8 cellular contexts compared by ENCODE assay signal in genomic region chr11:94493443-94494199, GRCh38. TPM values are rescaled to one million over a fixed set of nuclear protein-coding genes. Genes with fewer than 3 reads are reported as not detected.
DNase-seq lines count a peak whose midpoint lies in the region; TF ChIP-seq lines count a peak whose summit lies in the region.

A gene with protein sequence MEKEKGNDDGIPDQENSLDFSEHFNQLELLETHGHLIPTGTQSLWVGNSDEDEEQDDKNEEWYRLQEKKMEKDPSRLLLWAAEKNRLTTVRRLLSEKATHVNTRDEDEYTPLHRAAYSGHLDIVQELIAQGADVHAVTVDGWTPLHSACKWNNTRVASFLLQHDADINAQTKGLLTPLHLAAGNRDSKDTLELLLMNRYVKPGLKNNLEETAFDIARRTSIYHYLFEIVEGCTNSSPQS (plus strand): TSS chr11:94493984. CDS start chr11:94496694, 2,710 bp downstream.
TSS of gene MRE11 (minus strand) at chr11:94493844. CDS start at chr11:94492801, 1,043 bp downstream.

- peaks cover 47 to 65% (median 55%) of the 10 kb centered on the region in 3 donors for H3K4me1 Mint-ChIP-seq in CD8-positive, alpha-beta memory T cell

- peak; percentile 92 to 98 (median 97) for DNase-seq in CD8-positive, alpha-beta memory T cell
- DNase-seq in GM20000 (ENCODE audit: low spot score) = peak; percentile 88
- DNase-seq in HT-29 (ENCODE audit: low spot score) = peak; percentile 99
- DNase-seq in NOMO-1 (lab: John Stamatoyannopoulos, UW; ENCODE audit: unreplicated experiment in 2 of 2) = peak; percentile 92 to 96
- DNase-seq in effector memory CD4-positive, alpha-beta T cell = peak; percentile 93 to 97 (median 96)
- peak; percentile 99 for DNase-seq in medulla oblongata (ENCODE audit: extremely low spot score)
- peak; percentile 91 for DNase-seq in stimulated activated CD8-positive, alpha-beta memory T cell treated with anti-CD3 and anti-CD28 coated beads, Interleukin-12 subunit alpha, Interleukin-12 subunit beta, amount 100 ng/mL, for 1 hour (ENCODE audit: low read depth)

- peak within 1 kb of the TSS; percentile 91 for H3K27ac ChIP-seq in CD8-positive, alpha-beta memory T cell (ENCODE audit: low read depth, low read length)
- peak within 1 kb of the TSS; percentile 88 for H3K27ac ChIP-seq in effector memory CD4-positive, alpha-beta T cell (ENCODE audit: insufficient read depth, low read length, poor library complexity, severe bottlenecking)

- no peaks in the 10 kb centered on the region for H3K9me3 ChIP-seq in CD8-positive, alpha-beta memory T cell (ENCODE audit: low read length)
- H3K9me3 ChIP-seq in effector memory CD4-positive, alpha-beta T cell (ENCODE audit: control insufficient read depth, low read length) = no peaks in the 10 kb centered on the region

- peaks cover 24% of the 10 kb centered on the region for H3K36me3 ChIP-seq in CD8-positive, alpha-beta memory T cell (ENCODE audit: insufficient read depth, low read length)
- H3K36me3 ChIP-seq in effector memory CD4-positive, alpha-beta T cell (ENCODE audit: control insufficient read depth, insufficient read depth, low read length) = peaks cover 14% of the 10 kb centered on the region

- peak within 1 kb of the TSS; percentile 84 to 99 (median 98) for H3K27ac Mint-ChIP-seq in CD8-positive, alpha-beta memory T cell

- CTCF ChIA-PET in CD8-positive, alpha-beta memory T cell (lab: Charles Lee) = interaction anchor here (1.7 kb wide), 1 partner anchor 11 kb away, joined by 6 read pairs; no protein-coding TSS in a partner anchor
- CTCF ChIA-PET in activated CD8-positive, alpha-beta memory T cell treated with anti-CD3 and anti-CD28 coated beads for 36 hours (lab: Charles Lee) = interaction anchor here (0.9 kb wide), 1 partner anchor 8 kb away, joined by 3 read pairs; no protein-coding TSS in a partner anchor

- H3K4me3 Mint-ChIP-seq in CD8-positive, alpha-beta memory T cell = peak within 1 kb of the TSS; percentile 90 to 99 (median 96)

- H3K4me3 ChIP-seq in CD8-positive, alpha-beta memory T cell (ENCODE audit: low read length) = peak within 1 kb of the TSS; percentile 84
- H3K4me3 ChIP-seq in effector memory CD4-positive, alpha-beta T cell (ENCODE audit: insufficient read depth, low read depth, low read length, poor library complexity, severe bottlenecking) = peak within 1 kb of the TSS; percentile 82

- no peaks in the 10 kb centered on the region for H3K27me3 Mint-ChIP-seq in CD8-positive, alpha-beta memory T cell

- no peaks in the 10 kb centered on the region for H3K9me3 Mint-ChIP-seq in CD8-positive, alpha-beta memory T cell

- TF ChIP-seq CTCF in GM20000 (IDR thresholded peaks at IDR 0.05; ENCODE audit: extremely low read depth, missing control alignments) = no peak

- H3K4me1 ChIP-seq in CD8-positive, alpha-beta memory T cell (ENCODE audit: insufficient read depth, low read length) = peaks cover 31% of the 10 kb centered on the region
- peaks cover 6% of the 10 kb centered on the region for H3K4me1 ChIP-seq in effector memory CD4-positive, alpha-beta T cell (ENCODE audit: control insufficient read depth, insufficient read depth, low read length, poor library complexity, severe bottlenecking)

- peaks cover 6 to 52% (median 19%) of the 10 kb centered on the region in 3 donors for H3K36me3 Mint-ChIP-seq in CD8-positive, alpha-beta memory T cell

- POLR2A ChIA-PET in CD8-positive, alpha-beta memory T cell (lab: Charles Lee) = interaction anchor here (0.6 to 1.0 kb wide), 2 partner anchors 19 to 1099 kb away, joined by 3 read pairs; partner anchors contain the start of gene C11orf97
- POLR2A ChIA-PET in activated CD8-positive, alpha-beta memory T cell treated with anti-CD3 and anti-CD28 coated beads for 36 hours (lab: Charles Lee) = interaction anchor here (0.6 kb wide), 2 partner anchors 19 to 1297 kb away, joined by 3 read pairs; partner anchors contain the start of gene C11orf97

- no peaks in the 10 kb centered on the region for H3K27me3 ChIP-seq in CD8-positive, alpha-beta memory T cell (ENCODE audit: insufficient read depth, low read length, poor library complexity, severe bottlenecking)
- H3K27me3 ChIP-seq in effector memory CD4-positive, alpha-beta T cell (replicated peaks; ENCODE audit: control insufficient read depth, insufficient read depth, low read length, poor library complexity, severe bottlenecking) = no peaks in the 10 kb centered on the region

RNA-seq across cellular contexts. Expression of the first gene that starts in this region (rescaled TPM):
- total RNA-seq in CD8-positive, alpha-beta memory T cell = 10 to 100 TPM; 21.6 to 25.9 TPM
- 28.3 TPM for polyA plus RNA-seq in CD8-positive, alpha-beta memory T cell
- total RNA-seq in HT-29 (2014; rRNA removed; shearing (Covaris generic)) = 4.3 and 7.5 TPM in 2 replicates
- 10 to 100 TPM; 16.5 to 18.3 TPM for total RNA-seq in activated CD8-positive, alpha-beta memory T cell treated with anti-CD3 and anti-CD28 coated beads for 36 hours

RNA-seq across cellular contexts. Expression of gene MRE11, which starts in this region (rescaled TPM):
- total RNA-seq in CD8-positive, alpha-beta memory T cell = 10 to 100 TPM; 39.8 to 40.0 TPM
- 14.4 TPM for polyA plus RNA-seq in CD8-positive, alpha-beta memory T cell
- total RNA-seq in HT-29 (2014; rRNA removed; shearing (Covaris generic)) = 17.2 and 17.9 TPM in 2 replicates
- total RNA-seq in activated CD8-positive, alpha-beta memory T cell treated with anti-CD3 and anti-CD28 coated beads for 36 hours = 10 to 100 TPM; 45.2 to 46.1 TPM

Comparison
In these comparisons a context has a peak if more than half of its experiments do, and no peak if none do; other contexts are left out.
1. Peak in every context shown above with its lines: DNase-seq, H3K4me3 ChIP-seq and H3K27ac ChIP-seq.